1 cellular context compared by ENCODE assay signal in genomic region chr11:18768472-18768901, GRCh38.
TF ChIP-seq lines count a peak whose summit lies in the region.

No MANE protein-coding gene starts in this region.

TF ChIP-seq in GM12878, 131 proteins besides CTCF, POLR2A, EP300 and RAD21 (continued from another document and continues in another):
- TF ChIP-seq IRF3 (IDR thresholded peaks at IDR 0.05) = no peak
- peak; percentile 74 for TF ChIP-seq CREM (IDR thresholded peaks at IDR 0.05; ENCODE audit: low read depth)
- TF ChIP-seq SP1 (IDR thresholded peaks at IDR 0.05; ENCODE audit: low read depth, low read length) = no peak
- TF ChIP-seq MYB (IDR thresholded peaks at IDR 0.05; ENCODE audit: borderline replicate concordance, low read depth, low read length) = no peak
- TF ChIP-seq MEF2B (IDR thresholded peaks at IDR 0.05; ENCODE audit: partially characterized antibody, poor library complexity, severe bottlenecking) = peak; percentile 95
- peak; percentile 62; the same call in 1 of the 2 replicates for TF ChIP-seq SPI1 (IDR thresholded peaks at IDR 0.05; ENCODE audit: borderline replicate concordance, insufficient read depth, low read depth, low read length)
- TF ChIP-seq SRF (IDR thresholded peaks at IDR 0.05; ENCODE audit: low read depth in 2 of 2, low read length in 2 of 2) = no peak
- peak; percentile 85 for TF ChIP-seq NR2F1 (conservative IDR thresholded peaks at IDR 0.05)
- peak; percentile 45; the same call in 1 of the 2 replicates for TF ChIP-seq MAX (IDR thresholded peaks at IDR 0.05; ENCODE audit: low read depth, low read length)
- TF ChIP-seq E2F4 (IDR thresholded peaks at IDR 0.05; ENCODE audit: low read depth, low read length) = no peak
- no peak for TF ChIP-seq SIX5 (IDR thresholded peaks at IDR 0.05; ENCODE audit: low read depth, low read length, severe bottlenecking)
- no peak for TF ChIP-seq HDAC6 (IDR thresholded peaks at IDR 0.05; ENCODE audit: unreplicated experiment)
- TF ChIP-seq BRCA1 (IDR thresholded peaks at IDR 0.05; ENCODE audit: low read depth, low read length) = no peak
- peak; percentile 81 for TF ChIP-seq ATF7 (IDR thresholded peaks at IDR 0.05; ENCODE audit: low read depth)
- TF ChIP-seq IKZF2 (IDR thresholded peaks at IDR 0.05) = peak; percentile 99
- no peak for TF ChIP-seq STAT1 (conservative IDR thresholded peaks at IDR 0.05)
- no peak for TF ChIP-seq KLF5 (IDR thresholded peaks at IDR 0.05; ENCODE audit: partially characterized antibody)
- TF ChIP-seq TARDBP (IDR thresholded peaks at IDR 0.05; ENCODE audit: borderline replicate concordance) = no peak
- peak; percentile 60; the same call in 1 of the 2 replicates for TF ChIP-seq FOXM1 (IDR thresholded peaks at IDR 0.05; ENCODE audit: low read depth, low read length)
- TF ChIP-seq SREBF2 (IDR thresholded peaks at IDR 0.05; ENCODE audit: low read length) = no peak
- no peak for TF ChIP-seq BCLAF1 (IDR thresholded peaks at IDR 0.05)
- no peak for TF ChIP-seq WRNIP1 (IDR thresholded peaks at IDR 0.05; ENCODE audit: borderline replicate concordance, low read depth, low read length)
- TF ChIP-seq NRF1 (conservative IDR thresholded peaks at IDR 0.05; ENCODE audit: low read depth, low read length) = no peak
- TF ChIP-seq YY1 (IDR thresholded peaks at IDR 0.05; ENCODE audit: low read depth, low read length) = peak; percentile 64
- TF ChIP-seq USF1 (IDR thresholded peaks at IDR 0.05; ENCODE audit: borderline replicate concordance, extremely low read length, insufficient read depth, low read depth, low read length) = no peak
- peak; percentile 77; the same call in 1 of the 2 replicates for TF ChIP-seq NFIC (IDR thresholded peaks at IDR 0.05; ENCODE audit: low read depth, low read length)
- TF ChIP-seq CEBPB (IDR thresholded peaks at IDR 0.05; ENCODE audit: borderline replicate concordance in 1 of 2, low read depth in 2 of 2, low read length in 2 of 2) = no peak
- TF ChIP-seq SUPT20H (IDR thresholded peaks at IDR 0.05; ENCODE audit: borderline replicate concordance, control insufficient read depth, low read depth, low read length) = no peak
- TF ChIP-seq JUND (IDR thresholded peaks at IDR 0.05; ENCODE audit: low read depth, low read length) = peak; percentile 88
- TF ChIP-seq SMC3 (IDR thresholded peaks at IDR 0.05; ENCODE audit: borderline replicate concordance, low read length) = no peak
- TF ChIP-seq TAF1 (IDR thresholded peaks at IDR 0.05; ENCODE audit: borderline replicate concordance, low read depth, low read length) = no peak
- TF ChIP-seq PML (IDR thresholded peaks at IDR 0.05; ENCODE audit: low read length) = no peak
- no peak for TF ChIP-seq ZZZ3 (IDR thresholded peaks at IDR 0.05; ENCODE audit: control insufficient read depth, insufficient read length, low read depth)
- peak; percentile 91 for TF ChIP-seq MTA2 (IDR thresholded peaks at IDR 0.05; ENCODE audit: low read depth)
- TF ChIP-seq MYC (IDR thresholded peaks at IDR 0.05; ENCODE audit: insufficient read depth, insufficient read length, insufficient replicate concordance, low read length, severe bottlenecking) = no peak
- no peak for TF ChIP-seq NR2C2 (IDR thresholded peaks at IDR 0.05; ENCODE audit: borderline replicate concordance, control insufficient read depth, insufficient read length, low read depth)
- no peak for TF ChIP-seq ZNF622 (IDR thresholded peaks at IDR 0.05)
- peak; percentile 76; the same call in 1 of the 2 replicates for TF ChIP-seq CHD2 (IDR thresholded peaks at IDR 0.05; ENCODE audit: borderline replicate concordance, low read depth, low read length)
- TF ChIP-seq TCF3 (IDR thresholded peaks at IDR 0.05; ENCODE audit: borderline replicate concordance, insufficient read depth, low read depth, low read length) = peak; percentile 60; the same call in 1 of the 2 replicates
- TF ChIP-seq MLLT1 (IDR thresholded peaks at IDR 0.05) = 0 out of 2 replicates have a peak, but pooled peaks have one; percentile 31
- TF ChIP-seq ESRRA (IDR thresholded peaks at IDR 0.05; ENCODE audit: low read length) = no peak
- peak; percentile 85 for TF ChIP-seq ZNF687 (IDR thresholded peaks at IDR 0.05)
- TF ChIP-seq ZNF207 (IDR thresholded peaks at IDR 0.05; ENCODE audit: borderline replicate concordance) = no peak
- TF ChIP-seq PBX3 (IDR thresholded peaks at IDR 0.05; ENCODE audit: insufficient replicate concordance, low read depth, low read length) = no peak
- peak; percentile 95; the same call in 1 of the 2 replicates for TF ChIP-seq BACH1 (IDR thresholded peaks at IDR 0.05; ENCODE audit: borderline replicate concordance)
- TF ChIP-seq IRF4 (IDR thresholded peaks at IDR 0.05; ENCODE audit: low read depth, low read length) = peak; percentile 64; the same call in 1 of the 2 replicates
- no peak for TF ChIP-seq PKNOX1 (IDR thresholded peaks at IDR 0.05)
- 0 out of 2 replicates have a peak, but pooled peaks have one; percentile 46 for TF ChIP-seq CBX5 (IDR thresholded peaks at IDR 0.05; ENCODE audit: low read depth)
- TF ChIP-seq ZNF384 (IDR thresholded peaks at IDR 0.05; ENCODE audit: borderline replicate concordance, low read depth, low read length) = no peak
- TF ChIP-seq GATAD2B (conservative IDR thresholded peaks at IDR 0.05; ENCODE audit: low read depth) = peak; percentile 98
- TF ChIP-seq ZBTB33 (IDR thresholded peaks at IDR 0.05) = no peak
